In genomic region chr11:72432347-72433287, GRCh38 we compare ENCODE assay signal across 11 cellular contexts. TPM values are rescaled to one million over a fixed set of nuclear protein-coding genes. Genes with fewer than 3 reads are reported as not detected.
DNase-seq lines count a peak whose midpoint lies in the region; ATAC-seq and TF ChIP-seq lines count a peak whose summit lies in the region.
"Had no signal": no experiment of that assay in that cellular context is flagged by ENCODE, and none has a peak within 500 bp of the region (broad histone marks: within the 10 kb centered on the region; RNA-seq: fewer than 3 reads in every experiment).

No MANE protein-coding gene starts in this region.

- H3K27ac ChIP-seq in RWPE1 (0 out of 2 replicates have a peak overlapping the region, but pooled peaks have one; percentile 7), gastrocnemius medialis (peak overlapping the region; percentile 22 to 96 (median 94))

- no peaks in the 10 kb centered on the region for H3K9me3 ChIP-seq in gastrocnemius medialis

- no peak for TF ChIP-seq POLR2A in gastrocnemius medialis (IDR thresholded peaks at IDR 0.05)

- no peak for ATAC-seq in activated CD4-positive, alpha-beta T cell treated with anti-CD3 and anti-CD28 coated beads for 36 hours
- no peak for ATAC-seq in gastrocnemius medialis

- H3K36me3 Mint-ChIP-seq in activated CD4-positive, alpha-beta T cell treated with anti-CD3 and anti-CD28 coated beads for 36 hours (ENCODE audit: low read depth) = peaks cover 16% of the 10 kb centered on the region
- H3K36me3 Mint-ChIP-seq in dendritic cell treated with granulocyte-macrophage colony-stimulating factor and Interleukin-4, amounts not matched to agents 40 ng/mL and 50 ng/mL, for 4 days (ENCODE audit: low read depth) = peaks cover 41% of the 10 kb centered on the region

- CTCF ChIA-PET in activated CD4-positive, alpha-beta T cell treated with anti-CD3 and anti-CD28 coated beads for 36 hours (lab: Charles Lee) = interaction anchor here (0.6 to 6.9 kb wide), 12 partner anchors 8 to 487 kb away, joined by 3 to 69 read pairs (median 5); no protein-coding TSS in a partner anchor
- CTCF ChIA-PET in RWPE1 (lab: Yijun Ruan, JAX) = interaction anchor here (0.7 to 2.1 kb wide), 5 partner anchors 8 to 876 kb away, joined by 3 to 11 read pairs (median 3); no protein-coding TSS in a partner anchor

- peak overlapping the region; percentile 17 for H3K27ac Mint-ChIP-seq in activated CD4-positive, alpha-beta T cell treated with anti-CD3 and anti-CD28 coated beads for 36 hours
- peak overlapping the region; percentile 92 for H3K27ac Mint-ChIP-seq in dendritic cell treated with granulocyte-macrophage colony-stimulating factor and Interleukin-4, amounts not matched to agents 40 ng/mL and 50 ng/mL, for 4 days

- peaks cover 5 to 19% of the 10 kb centered on the region in 2 donors for H3K4me1 ChIP-seq in gastrocnemius medialis

- H3K27me3 ChIP-seq in gastrocnemius medialis = no peaks in the 10 kb centered on the region

- intact Hi-C loops in activated CD4-positive, alpha-beta T cell treated with anti-CD3 and anti-CD28 coated beads for 36 hours (cut with DNase I, micrococcal nuclease) = loop anchor here (5.0 to 10.0 kb wide), 10 partner anchors 80 to 1740 kb away; partner anchors contain the start of genes C2CD3 (in 1 of the 2), INPPL1 (in 1 of the 2), PHOX2A (in 1 of the 2) and PPME1 (in 1 of the 2)
- intact Hi-C loops in dendritic cell treated with granulocyte-macrophage colony-stimulating factor and Interleukin-4, amounts not matched to agents 40 ng/mL and 50 ng/mL, for 4 days (cut with micrococcal nuclease) = loop anchor here (5.0 kb wide), 2 partner anchors 195 to 630 kb away; no protein-coding TSS in a partner anchor
- intact Hi-C loops in gastrocnemius medialis (cut with DNase I; ENCODE audit: low total_unique reads) = loop anchor here (5.0 to 10.0 kb wide), 5 partner anchors 80 to 392 kb away; partner anchors contain the start of genes INPPL1, LAMTOR1, PHOX2A and TOMT

- no peaks in the 10 kb centered on the region for H3K27me3 Mint-ChIP-seq in activated CD4-positive, alpha-beta T cell treated with anti-CD3 and anti-CD28 coated beads for 36 hours
- H3K27me3 Mint-ChIP-seq in dendritic cell treated with granulocyte-macrophage colony-stimulating factor and Interleukin-4, amounts not matched to agents 40 ng/mL and 50 ng/mL, for 4 days = no peaks in the 10 kb centered on the region

- peaks cover 29% of the 10 kb centered on the region for H3K4me1 Mint-ChIP-seq in activated CD4-positive, alpha-beta T cell treated with anti-CD3 and anti-CD28 coated beads for 36 hours
- H3K4me1 Mint-ChIP-seq in dendritic cell treated with granulocyte-macrophage colony-stimulating factor and Interleukin-4, amounts not matched to agents 40 ng/mL and 50 ng/mL, for 4 days (ENCODE audit: low read depth) = peaks cover 60% of the 10 kb centered on the region

- peak overlapping the region; percentile 94 for H3K4me3 Mint-ChIP-seq in activated CD4-positive, alpha-beta T cell treated with anti-CD3 and anti-CD28 coated beads for 36 hours
- H3K4me3 Mint-ChIP-seq in dendritic cell treated with granulocyte-macrophage colony-stimulating factor and Interleukin-4, amounts not matched to agents 40 ng/mL and 50 ng/mL, for 4 days = peak overlapping the region; percentile 45

- TF ChIP-seq CTCF in RWPE1 (conservative IDR thresholded peaks at IDR 0.05; ENCODE audit: low read depth) (no peak), gastrocnemius medialis (IDR thresholded peaks at IDR 0.05 in 4 of 5, conservative IDR thresholded peaks at IDR 0.05 in 1 of 5) (no peak)

- H3K36me3 ChIP-seq in gastrocnemius medialis = peaks cover 0 to 14% of the 10 kb centered on the region in 2 donors

- H3K4me3 ChIP-seq in gastrocnemius medialis = no peak overlapping the region

- H3K9me3 Mint-ChIP-seq in activated CD4-positive, alpha-beta T cell treated with anti-CD3 and anti-CD28 coated beads for 36 hours (ENCODE audit: low read depth) = no peaks in the 10 kb centered on the region
- no peaks in the 10 kb centered on the region for H3K9me3 Mint-ChIP-seq in dendritic cell treated with granulocyte-macrophage colony-stimulating factor and Interleukin-4, amounts not matched to agents 40 ng/mL and 50 ng/mL, for 4 days

- in situ Hi-C loops in gastrocnemius medialis (cut with MboI; ENCODE audit: low sequenced_read_pairs in 4 of 4) = loop anchor here in 3 of 4 donors (10.0 to 25.0 kb wide), 2 partner anchors 328 to 445 kb away; partner anchors contain the start of genes LAMTOR1 (in 2 of the 3), TOMT (in 2 of the 3) and IL18BP (in 1 of the 3)

- POLR2A ChIA-PET in activated CD4-positive, alpha-beta T cell treated with anti-CD3 and anti-CD28 coated beads for 36 hours (lab: Charles Lee) = no interaction called here
- POLR2A ChIA-PET in RWPE1 (lab: Yijun Ruan, JAX; ENCODE audit: low non-redundant PET) = no interaction called here

- DNase-seq in activated CD4-positive, alpha-beta T cell treated with anti-CD3 and anti-CD28 coated beads for 36 hours = no peak
- DNase-seq in activated CD4-positive, alpha-beta T cell treated with anti-CD3 and anti-CD28 coated beads, Interleukin-2, amount 50 U/mL, for 48 hours = no peak
- no peak for DNase-seq in RWPE1 (ENCODE audit: low spot score)
- DNase-seq in gastrocnemius medialis = no peak
- no peak for DNase-seq in NCI-H748 treated with DMSO at 0.1 percent for 48 hours (lab: John Stamatoyannopoulos, UW)
- no peak for DNase-seq in central memory CD4-positive, alpha-beta T cell
- no peak for DNase-seq in middle frontal gyrus (ENCODE audit: extremely low spot score, low spot score)
- DNase-seq: activated CD4-positive, CD25-positive, alpha-beta regulatory T cell; amniotic stem cell; stimulated activated CD4-positive, alpha-beta T cell treated with anti-CD3 and anti-CD28 coated beads, Interleukin-12 subunit alpha, Interleukin-12 subunit beta, amount 100 ng/mL, for 4 hours had no signal

RNA-seq across cellular contexts. Expression of gene CLPB, which starts 1.7 kb away (rescaled TPM):
- total RNA-seq in activated CD4-positive, alpha-beta T cell treated with anti-CD3 and anti-CD28 coated beads for 36 hours = 10 to 100 TPM; 35.8 to 40.2 TPM
- total RNA-seq in gastrocnemius medialis = 10 to 100 TPM; 16.9 to 31.1 (median 24.3) TPM
